9 cellular contexts compared by ENCODE assay signal in genomic region chr9:27117489-27118135, GRCh38. TPM values are rescaled to one million over a fixed set of nuclear protein-coding genes. Genes with fewer than 3 reads are reported as not detected.
DNase-seq lines count a peak whose midpoint lies in the region; ATAC-seq and TF ChIP-seq lines count a peak whose summit lies in the region.
"Had no signal": no experiment of that assay in that cellular context is flagged by ENCODE, and none has a peak within 500 bp of the region (broad histone marks: within the 10 kb centered on the region; RNA-seq: fewer than 3 reads in every experiment).

No MANE protein-coding gene starts in this region.

- H3K27me3 ChIP-seq in GM23248 (replicated peaks; ENCODE audit: insufficient read depth) (no peaks in the 10 kb centered on the region), PC-9 (ENCODE audit: insufficient read depth, low read depth) (no peaks in the 10 kb centered on the region), gastroesophageal sphincter (no peaks in the 10 kb centered on the region), psoas muscle (ENCODE audit: insufficient read depth in 3 of 3, low read length in 2 of 3) (no peaks in the 10 kb centered on the region)

- no peaks in the 10 kb centered on the region for H3K36me3 ChIP-seq in GM23248 (ENCODE audit: low read depth)
- no peaks in the 10 kb centered on the region for H3K36me3 ChIP-seq in PC-9 (ENCODE audit: low read depth)
- no peaks in the 10 kb centered on the region for H3K36me3 ChIP-seq in gastroesophageal sphincter
- H3K36me3 ChIP-seq in psoas muscle (ENCODE audit: insufficient read depth in 1 of 2, low read depth in 1 of 2), result no peaks in the 10 kb centered on the region

- H3K4me3 ChIP-seq in GM23248 (no peak overlapping the region), PC-9 (no peak overlapping the region), gastroesophageal sphincter (no peak overlapping the region), psoas muscle (no peak overlapping the region)
- H3K4me3 ChIP-seq: K562 had no signal

- H3K9me2 ChIP-seq in GM23248 (ENCODE audit: insufficient read depth) (no peaks in the 10 kb centered on the region), PC-9 (ENCODE audit: insufficient read depth) (no peaks in the 10 kb centered on the region)

- no peak for TF ChIP-seq CTCF in PC-9 (conservative IDR thresholded peaks at IDR 0.05)
- TF ChIP-seq CTCF in gastroesophageal sphincter (IDR thresholded peaks at IDR 0.05), result no peak
- no peak for TF ChIP-seq CTCF in psoas muscle (IDR thresholded peaks at IDR 0.05)

- intact Hi-C loops in PC-9 (cut with micrococcal nuclease; ENCODE audit: unreplicated experiment) (no loop called here), psoas muscle (cut with DNase I) (no loop called here)

- no peak for TF ChIP-seq EP300 in gastroesophageal sphincter (IDR thresholded peaks at IDR 0.05)

- H3K4me2 ChIP-seq in GM23248 (ENCODE audit: unreplicated experiment) (peak overlapping the region; percentile 13), PC-9 (peak overlapping the region; percentile 38)

- no peak overlapping the region for H3K9ac ChIP-seq in GM23248

- H4K20me1 ChIP-seq in GM23248 (ENCODE audit: insufficient read depth) (no peaks in the 10 kb centered on the region), PC-9 (ENCODE audit: insufficient read depth) (no peaks in the 10 kb centered on the region)

- POLR2A ChIA-PET in PC-9 (lab: Charles Lee; ENCODE audit: unreplicated experiment), result interaction anchor here (0.5 to 0.6 kb wide), 2 partner anchors 8 to 30 kb away, joined by 3 to 4 read pairs; no protein-coding TSS in a partner anchor

- CTCF ChIA-PET in PC-9 (lab: Charles Lee), result interaction anchor here (0.6 kb wide), 1 partner anchor 595 kb away, joined by 3 read pairs; no protein-coding TSS in a partner anchor

- H3K79me2 ChIP-seq in GM23248 (ENCODE audit: insufficient read depth), result no peaks in the 10 kb centered on the region
- H3K79me2 ChIP-seq in PC-9 (ENCODE audit: low read depth), result no peaks in the 10 kb centered on the region

- H3K4me1 ChIP-seq in GM23248 (ENCODE audit: insufficient read depth), result peaks cover 24% of the 10 kb centered on the region
- peaks cover 25% of the 10 kb centered on the region for H3K4me1 ChIP-seq in PC-9 (replicated peaks; ENCODE audit: insufficient read depth)
- peaks cover 0 to 8% (median 0%) of the 10 kb centered on the region in 3 donors for H3K4me1 ChIP-seq in gastroesophageal sphincter
- H3K4me1 ChIP-seq in psoas muscle, result peaks cover 5% of the 10 kb centered on the region

- TF ChIP-seq POLR2A in gastroesophageal sphincter (IDR thresholded peaks at IDR 0.05), result no peak
- TF ChIP-seq POLR2A in GM18505 (IDR thresholded peaks at IDR 0.05; ENCODE audit: borderline replicate concordance, extremely low read depth, insufficient read depth, insufficient read length), result no peak

- peak overlapping the region; percentile 55 for H3K27ac ChIP-seq in GM23248
- no peak overlapping the region for H3K27ac ChIP-seq in PC-9
- H3K27ac ChIP-seq in gastroesophageal sphincter, result peak overlapping the region in 3 of 4 donors; percentile 24 to 63 (median 57)
- H3K27ac ChIP-seq in psoas muscle, result peak overlapping the region; percentile 55

- H3K9me3 ChIP-seq in GM23248 (ENCODE audit: low read depth) (no peaks in the 10 kb centered on the region), PC-9 (ENCODE audit: insufficient read depth, low read depth) (no peaks in the 10 kb centered on the region), gastroesophageal sphincter (no peaks in the 10 kb centered on the region), psoas muscle (no peaks in the 10 kb centered on the region)

- ATAC-seq in gastroesophageal sphincter (peak; percentile 88), psoas muscle (peak; percentile 70 to 95 (median 88)), GM18505 (IDR thresholded peaks at IDR 0.05; ENCODE audit: unreplicated experiment) (no peak), GM19397 (IDR thresholded peaks at IDR 0.05; ENCODE audit: unreplicated experiment) (no peak)
- ATAC-seq: K562 had no signal

- BruUV-seq in PC-9 (replicated peaks; lab: Mats Ljungman, UMichigan), result no TSS peak

- in situ Hi-C loops in GM23248 (cut with MboI), result no loop called here

- DNase-seq in GM23248, result peak; percentile 79
- peak; percentile 68 to 69 for DNase-seq in PC-9
- peak; percentile 62 to 88 for DNase-seq in psoas muscle
- no peak for DNase-seq in cortex of kidney (lab: John Stamatoyannopoulos, UW)
- DNase-seq in stimulated activated CD4-positive, alpha-beta T cell treated with anti-CD3 and anti-CD28 coated beads, Interleukin-2, amount 100 ng/mL, for 48 hours, result no peak

- WGBS in GM23248 (ENCODE audit: low coverage in 1 of 2, low lambda C conversion rate in 2 of 2, missing lambda C conversion rate in 2 of 2), 2 experiments, result 33% methylated on average over 10 of the region's 10 CpGs
- whole genome bisulfite sequencing in gastroesophageal sphincter (ENCODE audit: low coverage in 1 of 2), 2 donors, result 64 to 67% methylated on average over 2 to 5 of the region's 10 CpGs
- 15 to 20% (median 19%) methylated on average over 10 of the region's 10 CpGs for WGBS in psoas muscle, 3 donors

- peaks cover 15% of the 10 kb centered on the region for H3F3A ChIP-seq in GM23248 (ENCODE audit: insufficient read depth)
- peaks cover 4% of the 10 kb centered on the region; the same call in 1 of the 2 replicates for H3F3A ChIP-seq in PC-9 (ENCODE audit: insufficient read depth, low read depth)

- 0 out of 2 replicates have a peak overlapping the region, but pooled peaks have one; percentile 39 for H2AFZ ChIP-seq in GM23248
- no peak overlapping the region for H2AFZ ChIP-seq in PC-9

RNA-seq across cellular contexts. Expression of gene TEK, which starts 8.6 kb away (rescaled TPM):
- total RNA-seq in GM23248 (2014; rRNA removed; shearing (Covaris generic)), result 7.1 and 10.2 TPM in 2 replicates
- 4.3 and 5.0 TPM in 2 replicates for polyA plus RNA-seq in GM23248 (2016; fragmentation: Nextera tagmentation; extraction: Ambion mirVana)
- total RNA-seq in PC-9 (2021), result not detected in 2 replicates
- 10 to 100 TPM in 3 of 4 donors, 1 to 10 TPM in 1; 4.4 to 25.3 (median 13.2) TPM for total RNA-seq in gastroesophageal sphincter
- 10 to 100 TPM in 2 of 4 donors, 1 to 10 TPM in 2; 5.7 to 14.5 (median 9.1) TPM for total RNA-seq in psoas muscle
- polyA plus RNA-seq in psoas muscle, result 1 to 10 TPM; 4.6 to 7.1 (median 4.9) TPM

Comparison
In these comparisons a context has a peak if more than half of its experiments do, and no peak if none do; other contexts are left out.
1. DNase-seq: peak in GM23248 (single experiment), PC-9 (2 of 2) and psoas muscle (2 of 2); none in cortex of kidney (single experiment) and stimulated activated CD4-positive, alpha-beta T cell treated with anti-CD3 and anti-CD28 coated beads, Interleukin-2, amount 100 ng/mL, for 48 hours (0 of 2).
2. ATAC-seq: peak in gastroesophageal sphincter (single experiment) and psoas muscle (4 of 4); none in GM18505 (single experiment) and GM19397 (single experiment).